In the genomic region with DNA sequence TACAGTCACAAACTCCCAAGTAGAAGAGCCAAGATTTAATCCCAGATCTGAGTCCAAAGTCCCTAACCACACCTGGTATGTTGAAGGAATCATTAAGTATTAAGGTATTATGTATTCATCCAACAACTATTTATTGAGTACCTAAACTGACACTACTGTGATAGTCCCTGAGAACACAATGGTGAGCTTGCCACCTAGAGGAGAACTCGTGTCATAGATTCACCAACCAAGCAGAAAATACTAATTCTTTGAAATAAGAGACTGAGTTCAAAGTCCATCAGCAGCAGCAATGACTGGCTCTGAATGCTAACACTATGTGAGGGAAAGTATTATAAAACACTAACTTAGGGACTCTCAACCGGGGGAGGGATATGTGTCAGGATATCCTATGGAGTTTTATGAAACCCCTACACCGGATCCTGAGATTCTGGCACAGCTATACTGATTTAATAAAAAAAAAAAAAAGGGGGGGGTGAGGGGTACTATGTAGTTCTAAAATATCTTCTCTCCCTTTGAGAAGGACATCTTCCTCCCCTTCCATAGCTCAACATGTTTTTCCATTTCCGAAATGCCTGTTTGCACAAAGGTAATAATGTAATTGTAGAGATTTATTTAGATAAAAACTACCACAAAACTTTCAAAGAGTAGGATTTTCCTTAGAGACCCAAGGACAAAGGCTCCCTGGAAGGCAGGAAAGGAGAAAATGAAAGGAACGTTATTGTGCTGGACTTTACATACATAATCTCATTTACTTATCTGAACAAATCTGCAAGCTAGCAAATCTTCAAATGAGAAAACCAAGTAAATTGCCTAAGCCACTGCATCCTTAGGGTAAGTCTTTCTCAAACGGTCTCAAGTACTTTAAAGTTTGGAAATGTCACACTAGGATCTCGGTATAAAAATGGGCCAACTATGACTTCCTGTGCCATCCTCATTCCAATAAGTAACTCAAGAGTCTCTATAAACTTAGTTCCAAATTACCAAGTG, we compare ENCODE assay signal across 8 cellular contexts. TPM values are rescaled to one million over a fixed set of nuclear protein-coding genes. Genes with fewer than 3 reads are reported as not detected.
DNase-seq lines count a peak whose midpoint lies in the region; ATAC-seq, FAIRE-seq and TF ChIP-seq lines count a peak whose summit lies in the region.

No MANE protein-coding gene starts in this region.

- H3K4me3 Mint-ChIP-seq in CD4-positive, alpha-beta T cell = peak overlapping the region; percentile 91
- peak overlapping the region; percentile 97 for H3K4me3 Mint-ChIP-seq in stimulated activated memory B cell treated with anti-CD40 and anti-IgM and Interleukin-4, amounts not matched to agents 10 μg/mL and 1 μg/mL and 100 μg/mL, for 72 hours

- peaks cover 33% of the 10 kb centered on the region for H3K4me1 ChIP-seq in OCI-LY1 (ENCODE audit: insufficient read depth, low read length, severe bottlenecking)
- peaks cover 1% of the 10 kb centered on the region for H3K4me1 ChIP-seq in GM12878 (ENCODE audit: control insufficient read depth, insufficient read depth, low read length)
- peaks cover 24% of the 10 kb centered on the region for H3K4me1 ChIP-seq in keratinocyte (ENCODE audit: control insufficient read depth, extremely low read depth, insufficient read depth, low read length)

- TF ChIP-seq POLR2A in GM12878 (IDR thresholded peaks at IDR 0.05; ENCODE audit: low read depth, low read length) = no peak

- peak in 2 of 10 experiments; percentile 22 to 23 for DNase-seq in CD4-positive, alpha-beta T cell
- DNase-seq in GM12878 (ENCODE audit: low read depth, low spot score) (no peak), keratinocyte (ENCODE audit: low read depth, low spot score) (no peak)
- no peak for DNase-seq in activated effector memory CD4-positive, alpha-beta T cell treated with anti-CD3 and anti-CD28 coated beads, Interleukin-2, amount 50 U/mL, for 16 hours

- H3K9ac ChIP-seq in OCI-LY1 (ENCODE audit: low read length) (peak overlapping the region; percentile 92), GM12878 (ENCODE audit: control insufficient read depth, insufficient read depth, low read length) (peak overlapping the region; percentile 89), keratinocyte (ENCODE audit: control insufficient read depth, extremely low read depth, insufficient read depth, low read length) (peak overlapping the region; percentile 94)

- SMC1A ChIA-PET in GM12878 (lab: Charles Lee; ENCODE audit: uncharacterized antibody, unreplicated experiment) = interaction anchor here (0.5 to 2.3 kb wide), 9 partner anchors 9 to 564 kb away, joined by 3 to 12 read pairs (median 3); no protein-coding TSS in a partner anchor

- peaks cover 3% of the 10 kb centered on the region; the same call in 1 of the 2 replicates for H4K20me1 ChIP-seq in OCI-LY1 (ENCODE audit: insufficient read depth, low read length)
- H4K20me1 ChIP-seq in GM12878 (ENCODE audit: control insufficient read depth, insufficient read depth) = no peaks in the 10 kb centered on the region; the same call in 1 of the 2 replicates
- peaks cover 24% of the 10 kb centered on the region for H4K20me1 ChIP-seq in keratinocyte (ENCODE audit: control insufficient read depth, extremely low read depth, insufficient read depth, low read length)

- H2AFZ ChIP-seq in OCI-LY1 (ENCODE audit: low read length) (no peak overlapping the region), GM12878 (ENCODE audit: control insufficient read depth, low read depth, low read length) (no peak overlapping the region), keratinocyte (ENCODE audit: control insufficient read depth, low read length) (no peak overlapping the region)

- H3K36me3 ChIP-seq in OCI-LY1 (ENCODE audit: insufficient read depth, low read length) (peaks cover 17% of the 10 kb centered on the region; the same call in 1 of the 2 replicates), GM12878 (ENCODE audit: control insufficient read depth in 2 of 2, insufficient read depth in 2 of 2, low read length in 1 of 2) (0 out of 4 replicates have a peak, but pooled peaks cover 0 to 3% of the 10 kb centered on the region in 2 experiments), keratinocyte (ENCODE audit: control insufficient read depth in 2 of 2, extremely low read depth in 1 of 2, insufficient read depth in 2 of 2, low read length in 2 of 2) (no peaks in the 10 kb centered on the region)

- no peaks in the 10 kb centered on the region for H3K9me3 Mint-ChIP-seq in CD4-positive, alpha-beta T cell
- no peaks in the 10 kb centered on the region for H3K9me3 Mint-ChIP-seq in stimulated activated memory B cell treated with anti-CD40 and anti-IgM and Interleukin-4, amounts not matched to agents 10 μg/mL and 1 μg/mL and 100 μg/mL, for 72 hours

- H3K9me3 ChIP-seq in CD4-positive, alpha-beta T cell (ENCODE audit: control insufficient read depth, low read length) = no peaks in the 10 kb centered on the region
- no peaks in the 10 kb centered on the region for H3K9me3 ChIP-seq in OCI-LY1 (ENCODE audit: low read length)
- no peaks in the 10 kb centered on the region for H3K9me3 ChIP-seq in GM12878 (replicated peaks; ENCODE audit: control insufficient read depth, insufficient read depth, low read length)
- no peaks in the 10 kb centered on the region for H3K9me3 ChIP-seq in keratinocyte (ENCODE audit: control insufficient read depth, low read depth, low read length)

- CTCF ChIA-PET in CD4-positive, alpha-beta T cell (lab: Charles Lee) = interaction anchor here (1.2 to 1.8 kb wide), 5 partner anchors 9 to 67 kb away, joined by 3 to 6 read pairs (median 5); a partner anchor contains a TSS
- CTCF ChIA-PET in GM12878 (lab: Yijun Ruan, JAX) = interaction anchor here (1.2 to 4.5 kb wide), 15 partner anchors 11 to 794 kb away, joined by 3 to 60 read pairs (median 7); a partner anchor contains a TSS

- no peaks in the 10 kb centered on the region for H3F3A ChIP-seq in OCI-LY1 (ENCODE audit: insufficient read depth, low read length)

- dilution Hi-C loops in keratinocyte (cut with MboI; ENCODE audit: extremely low pct_ligation_motif_present, low sequenced_read_pairs) = no loop called here

- peak; percentile 80 for TF ChIP-seq RAD21 in GM12878 (IDR thresholded peaks at IDR 0.05; ENCODE audit: insufficient read depth, low read depth, low read length)

- POLR2A ChIA-PET in CD4-positive, alpha-beta T cell (lab: Charles Lee) = interaction anchor here (0.8 to 2.0 kb wide), 5 partner anchors 9 to 67 kb away, joined by 3 to 16 read pairs (median 3); no protein-coding TSS in a partner anchor
- POLR2A ChIA-PET in GM12878 (lab: Charles Lee) = interaction anchor here (0.7 to 1.4 kb wide), 4 partner anchors 12 to 57 kb away, joined by 3 to 4 read pairs (median 3); a partner anchor contains a TSS

- WGBS in GM12878 (ENCODE audit: insufficient coverage, insufficient replicate concordance, low lambda C conversion rate, missing lambda C conversion rate) = 19% methylated on average over 7 of the region's 7 CpGs

- TF ChIP-seq EP300 in GM12878 (IDR thresholded peaks at IDR 0.05; ENCODE audit: borderline replicate concordance in 1 of 2, control insufficient read depth in 1 of 2, low read depth in 2 of 2, low read length in 2 of 2) = no peak

- H3K79me2 ChIP-seq in OCI-LY1 (ENCODE audit: insufficient read depth, low read length) = peaks cover 63% of the 10 kb centered on the region
- H3K79me2 ChIP-seq in GM12878 (ENCODE audit: control insufficient read depth, insufficient read depth, low read length) = peaks cover 61% of the 10 kb centered on the region
- peaks cover 64% of the 10 kb centered on the region for H3K79me2 ChIP-seq in keratinocyte (ENCODE audit: control insufficient read depth, insufficient read depth, low read length)

- peaks cover 40% of the 10 kb centered on the region for H3K36me3 Mint-ChIP-seq in CD4-positive, alpha-beta T cell (ENCODE audit: low read depth)
- H3K36me3 Mint-ChIP-seq in stimulated activated memory B cell treated with anti-CD40 and anti-IgM and Interleukin-4, amounts not matched to agents 10 μg/mL and 1 μg/mL and 100 μg/mL, for 72 hours = no peaks in the 10 kb centered on the region

- no peak overlapping the region for H3K27ac ChIP-seq in CD4-positive, alpha-beta T cell (ENCODE audit: low read depth, low read length)
- H3K27ac ChIP-seq in OCI-LY1 (ENCODE audit: low read depth, low read length, poor library complexity, severe bottlenecking) = peak overlapping the region; percentile 40
- H3K27ac ChIP-seq in GM12878 (ENCODE audit: control insufficient read depth, insufficient read depth) = peak overlapping the region; percentile 80
- peak overlapping the region; percentile 92 for H3K27ac ChIP-seq in keratinocyte (ENCODE audit: control insufficient read depth, insufficient read depth, low read length)

- FAIRE-seq in GM12878 (lab: Jason Lieb, UNC) (no peak), keratinocyte (lab: Jason Lieb, UNC) (no peak)

- peaks cover 3% of the 10 kb centered on the region for H3K9me1 ChIP-seq in keratinocyte (ENCODE audit: control insufficient read depth, extremely low read depth, insufficient read depth, low read length)

- H3K4me3 ChIP-seq in OCI-LY1 (ENCODE audit: low read depth, low read length, poor library complexity, severe bottlenecking) (peak overlapping the region; percentile 92), GM12878 (peak overlapping the region; percentile 73), keratinocyte (ENCODE audit: control insufficient read depth in 2 of 3, extremely low read depth in 1 of 3, insufficient read depth in 2 of 3, low read depth in 1 of 3, low read length in 3 of 3) (peak overlapping the region; percentile 81 to 92 (median 89))

- H3K4me1 Mint-ChIP-seq in CD4-positive, alpha-beta T cell (ENCODE audit: low read depth) = peaks cover 69% of the 10 kb centered on the region
- peaks cover 61% of the 10 kb centered on the region for H3K4me1 Mint-ChIP-seq in stimulated activated memory B cell treated with anti-CD40 and anti-IgM and Interleukin-4, amounts not matched to agents 10 μg/mL and 1 μg/mL and 100 μg/mL, for 72 hours

- H3K4me2 ChIP-seq in OCI-LY1 (ENCODE audit: low read length) (peak overlapping the region; percentile 94), GM12878 (ENCODE audit: control insufficient read depth, insufficient read depth) (peak overlapping the region; percentile 73), keratinocyte (ENCODE audit: control insufficient read depth, extremely low read depth, insufficient read depth, low read depth, low read length) (peak overlapping the region; percentile 97)

- intact Hi-C loops in CD4-positive, alpha-beta T cell (cut with DNase I, micrococcal nuclease) = loop anchor here (1.0 to 5.0 kb wide), 3 partner anchors 42 to 797 kb away; no protein-coding TSS in a partner anchor
- intact Hi-C loops in GM12878 (cut with micrococcal nuclease; ENCODE audit: unreplicated experiment) = loop anchor here (1.0 to 10.0 kb wide), 3 partner anchors 46 to 794 kb away; no protein-coding TSS in a partner anchor

- H3K27ac Mint-ChIP-seq in CD4-positive, alpha-beta T cell = peak overlapping the region; percentile 87
- H3K27ac Mint-ChIP-seq in stimulated activated memory B cell treated with anti-CD40 and anti-IgM and Interleukin-4, amounts not matched to agents 10 μg/mL and 1 μg/mL and 100 μg/mL, for 72 hours = peak overlapping the region; percentile 94

- no peaks in the 10 kb centered on the region for H3K27me3 Mint-ChIP-seq in CD4-positive, alpha-beta T cell
- H3K27me3 Mint-ChIP-seq in stimulated activated memory B cell treated with anti-CD40 and anti-IgM and Interleukin-4, amounts not matched to agents 10 μg/mL and 1 μg/mL and 100 μg/mL, for 72 hours = no peaks in the 10 kb centered on the region

- peak; percentile 43 for ATAC-seq in CD4-positive, alpha-beta T cell (ENCODE audit: poor library complexity)
- ATAC-seq in GM18519 (IDR thresholded peaks at IDR 0.05; ENCODE audit: low FRiP score, unreplicated experiment) = peak; percentile 44
- peak; percentile 47 for ATAC-seq in HG03558 (IDR thresholded peaks at IDR 0.05; ENCODE audit: extremely low read depth, unreplicated experiment)
- ATAC-seq in GM12878 = peak; percentile 63
- ATAC-seq in stimulated activated memory B cell treated with anti-CD40 and anti-IgM and Interleukin-4, amounts not matched to agents 10 μg/mL and 1 μg/mL and 100 μg/mL, for 72 hours = no peak

- in situ Hi-C loops in GM12878 (cut with MboI) = loop anchor here (5.0 to 10.0 kb wide), 3 partner anchors 567 to 1024 kb away; a partner anchor contains a TSS

- no peaks in the 10 kb centered on the region for H3K27me3 ChIP-seq in CD4-positive, alpha-beta T cell (ENCODE audit: control insufficient read depth, insufficient read depth, low read length)
- H3K27me3 ChIP-seq in OCI-LY1 (ENCODE audit: insufficient read depth, low read length) = no peaks in the 10 kb centered on the region
- no peaks in the 10 kb centered on the region for H3K27me3 ChIP-seq in GM12878 (replicated peaks in 1 of 2; ENCODE audit: control insufficient read depth in 2 of 2, insufficient read depth in 2 of 2, low read length in 1 of 2)
- no peaks in the 10 kb centered on the region for H3K27me3 ChIP-seq in keratinocyte (ENCODE audit: control insufficient read depth, extremely low read depth, insufficient read depth, low read length)

- H3K9me2 ChIP-seq in OCI-LY1 (ENCODE audit: low read depth, low read length) = no peaks in the 10 kb centered on the region

- RAD21 ChIA-PET in GM12878 (lab: Charles Lee; ENCODE audit: unreplicated experiment) = interaction anchor here (0.6 to 2.0 kb wide), 9 partner anchors 20 to 779 kb away, joined by 3 to 9 read pairs (median 4); no protein-coding TSS in a partner anchor

- no TSS peak for BruUV-seq in GM12878 (replicated peaks; lab: Mats Ljungman, UMichigan)

- peak; percentile 72 for TF ChIP-seq CTCF in CD4-positive, alpha-beta T cell (IDR thresholded peaks at IDR 0.05)
- TF ChIP-seq CTCF in OCI-LY1 (IDR thresholded peaks at IDR 0.05; ENCODE audit: low read length) (peak; percentile 80), GM12878 (IDR thresholded peaks at IDR 0.05 in 2 of 3, conservative IDR thresholded peaks at IDR 0.05 in 1 of 3; ENCODE audit: control insufficient read depth in 2 of 3, extremely low read depth in 1 of 3, insufficient read depth in 1 of 3, low read depth in 3 of 3, low read length in 3 of 3) (peak; percentile 59 to 88 (median 64); a peak in 4 of 6 replicates), keratinocyte (optimal IDR thresholded peaks at IDR 0.05 in 1 of 3, IDR thresholded peaks at IDR 0.05 in 1 of 3, conservative IDR thresholded peaks at IDR 0.05 in 1 of 3; ENCODE audit: extremely low read depth in 1 of 3, insufficient read depth in 2 of 3, low read length in 3 of 3) (peak; percentile 44 to 60 (median 46))

RNA-seq across cellular contexts. Expression of a gene that starts 1.5 kb away (rescaled TPM):
- total RNA-seq in CD4-positive, alpha-beta T cell = 10 to 100 TPM; 41.0 to 42.9 TPM
- 22.0 and 24.4 TPM in 2 replicates for total RNA-seq in GM12878 (2013; cell fraction: nucleolus; rRNA removed)
- 102 and 123 TPM in 2 replicates for total RNA-seq in GM12878 (2014; rRNA removed)
- 117 and 119 TPM in 2 replicates for total RNA-seq in GM12878 (2014; rRNA removed; fragmentation: Illumina TruSeq; extraction: Trizol)
- 81.2 and 82.1 TPM in 2 replicates for total RNA-seq in GM12878 (2021)
- polyA plus RNA-seq in GM12878 (2011; ENCODE audit: low read depth) = 41.8 TPM
- 108 and 134 TPM in 2 replicates for polyA plus RNA-seq in GM12878 (2011; rRNA removed)
- 56.7 and 61.1 TPM in 2 replicates for polyA plus RNA-seq in GM12878 (2011; cell fraction: cytosol; rRNA removed)
- 34.3 and 35.8 TPM in 2 replicates for polyA plus RNA-seq in GM12878 (2011; cell fraction: nucleus; rRNA removed)
- polyA plus RNA-seq in GM12878 (2012) = 46.1 and 57.6 TPM in 2 replicates
- 103 and 125 TPM in 2 replicates for polyA plus RNA-seq in GM12878 (2014; fragmentation: Illumina TruSeq; extraction: Trizol)
- polyA plus RNA-seq in GM12878 (2014; fragmentation: Nextera tagmentation; extraction: Ambion mirVana) = 10 to 100 TPM; 57.5 to 62.6 TPM
- 50.3 and 58.5 TPM in 2 replicates for polyA plus RNA-seq in GM12878 (2014; rRNA removed)
- 100 to 1,000 TPM in 1 of 2 experiments, 10 to 100 TPM in 1; 98.4 to 104 TPM for polyA plus RNA-seq in GM12878 (2016; fragmentation: Nextera tagmentation; extraction: Ambion mirVana)
- 109 and 120 TPM in 2 replicates for polyA minus RNA-seq in GM12878 (2011; rRNA and poly(A)+ RNA removed)
- 35.3 and 36.5 TPM in 2 replicates for polyA minus RNA-seq in GM12878 (2011; cell fraction: cytosol; rRNA and poly(A)+ RNA removed)
- polyA minus RNA-seq in GM12878 (2011; cell fraction: nucleus; rRNA and poly(A)+ RNA removed) = 16.2 and 21.3 TPM in 2 replicates
- 134 to 179 TPM (median 165 TPM) in 3 replicates for polyA plus RNA-seq in keratinocyte
- 44.5 TPM for polyA plus RNA-seq in keratinocyte (2011; ENCODE audit: low read depth)
- 92.9 and 182 TPM in 2 replicates for polyA plus RNA-seq in keratinocyte (2011; cell fraction: cytosol; rRNA removed)
- polyA plus RNA-seq in keratinocyte (2011; cell fraction: nucleus; rRNA removed) = 99.9 and 129 TPM in 2 replicates
- polyA plus RNA-seq in keratinocyte (2012; ENCODE audit: low replicate concordance) = 75.6 and 93.8 TPM in 2 replicates
- polyA minus RNA-seq in keratinocyte = 140 to 198 TPM (median 191 TPM) in 3 replicates
- 126 TPM for polyA minus RNA-seq in keratinocyte (2011; cell fraction: cytosol; rRNA and poly(A)+ RNA removed)
- 77.2 and 126 TPM in 2 replicates for polyA minus RNA-seq in keratinocyte (2011; cell fraction: nucleus; rRNA and poly(A)+ RNA removed)

RNA-seq across cellular contexts. Expression of a gene that starts 17.2 kb away (rescaled TPM):
- not detected for total RNA-seq in CD4-positive, alpha-beta T cell
- not detected in 2 replicates for total RNA-seq in GM12878 (2013; cell fraction: nucleolus; rRNA removed)
- total RNA-seq in GM12878 (2014; rRNA removed) = not detected in 2 replicates
- total RNA-seq in GM12878 (2014; rRNA removed; fragmentation: Illumina TruSeq; extraction: Trizol) = not detected in 2 replicates
- total RNA-seq in GM12878 (2021) = not detected in 2 replicates
- not detected for polyA plus RNA-seq in GM12878 (2011; ENCODE audit: low read depth)
- not detected in 2 replicates for polyA plus RNA-seq in GM12878 (2011; rRNA removed)
- not detected in 2 replicates for polyA plus RNA-seq in GM12878 (2011; cell fraction: cytosol; rRNA removed)
- not detected in 2 replicates for polyA plus RNA-seq in GM12878 (2011; cell fraction: nucleus; rRNA removed)
- not detected in 2 replicates for polyA plus RNA-seq in GM12878 (2012)
- polyA plus RNA-seq in GM12878 (2014; fragmentation: Illumina TruSeq; extraction: Trizol) = not detected in 2 replicates
- not detected for polyA plus RNA-seq in GM12878 (2014; fragmentation: Nextera tagmentation; extraction: Ambion mirVana)
- polyA plus RNA-seq in GM12878 (2014; rRNA removed) = not detected in 2 replicates
- not detected for polyA plus RNA-seq in GM12878 (2016; fragmentation: Nextera tagmentation; extraction: Ambion mirVana)
- not detected in 2 replicates for polyA minus RNA-seq in GM12878 (2011; rRNA and poly(A)+ RNA removed)
- polyA minus RNA-seq in GM12878 (2011; cell fraction: cytosol; rRNA and poly(A)+ RNA removed) = not detected in 2 replicates
- not detected in 2 replicates for polyA minus RNA-seq in GM12878 (2011; cell fraction: nucleus; rRNA and poly(A)+ RNA removed)
- polyA plus RNA-seq in keratinocyte = not detected in 3 replicates
- not detected for polyA plus RNA-seq in keratinocyte (2011; ENCODE audit: low read depth)
- polyA plus RNA-seq in keratinocyte (2011; cell fraction: cytosol; rRNA removed) = not detected in 2 replicates
- not detected in 2 replicates for polyA plus RNA-seq in keratinocyte (2011; cell fraction: nucleus; rRNA removed)
- not detected in 2 replicates for polyA plus RNA-seq in keratinocyte (2012; ENCODE audit: low replicate concordance)
- polyA minus RNA-seq in keratinocyte = not detected in 3 replicates
- not detected for polyA minus RNA-seq in keratinocyte (2011; cell fraction: cytosol; rRNA and poly(A)+ RNA removed)
- polyA minus RNA-seq in keratinocyte (2011; cell fraction: nucleus; rRNA and poly(A)+ RNA removed) = not detected in 2 replicates

RNA-seq across cellular contexts. Expression of a gene that starts 56.6 kb away (rescaled TPM):
- 10 to 100 TPM; 32.2 to 32.9 TPM for total RNA-seq in CD4-positive, alpha-beta T cell
- 33.7 and 37.0 TPM in 2 replicates for total RNA-seq in GM12878 (2013; cell fraction: nucleolus; rRNA removed)
- total RNA-seq in GM12878 (2014; rRNA removed) = 116 and 139 TPM in 2 replicates
- 97.7 and 99.0 TPM in 2 replicates for total RNA-seq in GM12878 (2014; rRNA removed; fragmentation: Illumina TruSeq; extraction: Trizol)
- total RNA-seq in GM12878 (2021) = 85.5 and 90.0 TPM in 2 replicates
- polyA plus RNA-seq in GM12878 (2011; ENCODE audit: low read depth) = 60.9 TPM
- polyA plus RNA-seq in GM12878 (2011; rRNA removed) = 152 and 170 TPM in 2 replicates
- 81.2 and 104 TPM in 2 replicates for polyA plus RNA-seq in GM12878 (2011; cell fraction: cytosol; rRNA removed)
- 39.0 and 57.7 TPM in 2 replicates for polyA plus RNA-seq in GM12878 (2011; cell fraction: nucleus; rRNA removed)
- 59.7 and 62.3 TPM in 2 replicates for polyA plus RNA-seq in GM12878 (2012)
- polyA plus RNA-seq in GM12878 (2014; fragmentation: Illumina TruSeq; extraction: Trizol) = 127 and 139 TPM in 2 replicates
- polyA plus RNA-seq in GM12878 (2014; fragmentation: Nextera tagmentation; extraction: Ambion mirVana) = 100 to 1,000 TPM in 1 of 2 experiments, 10 to 100 TPM in 1; 99.3 to 110 TPM
- polyA plus RNA-seq in GM12878 (2014; rRNA removed) = 117 and 124 TPM in 2 replicates
- polyA plus RNA-seq in GM12878 (2016; fragmentation: Nextera tagmentation; extraction: Ambion mirVana) = 100 to 1,000 TPM; 227 to 228 TPM
- 63.2 and 84.1 TPM in 2 replicates for polyA minus RNA-seq in GM12878 (2011; rRNA and poly(A)+ RNA removed)
- polyA minus RNA-seq in GM12878 (2011; cell fraction: cytosol; rRNA and poly(A)+ RNA removed) = 29.1 and 38.7 TPM in 2 replicates
- polyA minus RNA-seq in GM12878 (2011; cell fraction: nucleus; rRNA and poly(A)+ RNA removed) = 15.7 and 27.8 TPM in 2 replicates
- 115 to 172 TPM (median 122 TPM) in 3 replicates for polyA plus RNA-seq in keratinocyte
- 30.3 TPM for polyA plus RNA-seq in keratinocyte (2011; ENCODE audit: low read depth)
- polyA plus RNA-seq in keratinocyte (2011; cell fraction: cytosol; rRNA removed) = 115 and 195 TPM in 2 replicates
- 80.4 and 103 TPM in 2 replicates for polyA plus RNA-seq in keratinocyte (2011; cell fraction: nucleus; rRNA removed)
- polyA plus RNA-seq in keratinocyte (2012; ENCODE audit: low replicate concordance) = 56.4 and 108 TPM in 2 replicates
- 38.4 to 109 TPM (median 56.7 TPM) in 3 replicates for polyA minus RNA-seq in keratinocyte
- polyA minus RNA-seq in keratinocyte (2011; cell fraction: cytosol; rRNA and poly(A)+ RNA removed) = 71.4 TPM
- 21.0 and 35.5 TPM in 2 replicates for polyA minus RNA-seq in keratinocyte (2011; cell fraction: nucleus; rRNA and poly(A)+ RNA removed)
